Comparison of ENCODE assay signal across 27 cellular contexts in the genomic region with DNA sequence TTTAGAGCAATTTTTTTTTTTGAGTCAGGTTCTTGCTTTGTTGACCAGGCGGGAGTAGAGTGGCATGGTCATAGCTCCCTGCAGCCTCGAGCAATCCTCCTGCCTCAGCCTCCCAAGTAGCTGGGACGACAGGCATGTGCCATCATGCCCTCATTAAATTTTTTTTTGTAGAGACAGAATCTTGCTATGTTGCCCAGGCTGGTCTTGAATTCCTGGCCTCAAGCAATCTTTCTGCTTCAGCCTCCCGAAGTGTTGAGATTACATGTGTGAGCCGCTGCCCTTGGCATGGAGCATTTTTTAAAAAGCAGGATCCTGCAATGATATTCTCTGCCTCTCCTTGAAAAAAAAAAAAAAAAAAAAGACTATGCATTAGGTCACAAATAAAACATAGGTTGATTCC. TPM values are rescaled to one million over a fixed set of nuclear protein-coding genes. Genes with fewer than 3 reads are reported as not detected.
"Had no signal": no experiment of that assay in that cellular context is flagged by ENCODE, and none has a peak within 500 bp of the region (broad histone marks: within the 10 kb centered on the region; RNA-seq: fewer than 3 reads in every experiment).

No MANE protein-coding gene starts in this region.

- H3K9me3 ChIP-seq: colonic mucosa had no signal

- DNase-seq: colonic mucosa; cortex of kidney; dermis blood vessel endothelial cell; dorsolateral prefrontal cortex; effector CD4-positive, alpha-beta T cell; effector CD8-positive, alpha-beta T cell; effector memory CD4-positive, alpha-beta T cell; effector memory CD8-positive, alpha-beta T cell; endodermal cell; erythroblast; esophagus squamous epithelium; foreskin fibroblast; foreskin keratinocyte; foreskin melanocyte; gastrocnemius medialis; glutamatergic neuron; head of caudate nucleus; heart left ventricle; heart right ventricle had no signal

- H3K4me1 ChIP-seq: colonic mucosa, esophagus muscularis mucosa, foreskin keratinocyte, gastrocnemius medialis, gastroesophageal sphincter, heart right ventricle had no signal

- ATAC-seq: effector memory CD8-positive, alpha-beta T cell; esophagus mucosa; foreskin keratinocyte; gastrocnemius medialis; gastroesophageal sphincter; heart left ventricle; heart right ventricle had no signal

- H3K27ac ChIP-seq: colonic mucosa, coronary artery, dorsolateral prefrontal cortex, epithelial cell of prostate, esophagus muscularis mucosa, esophagus squamous epithelium, foreskin keratinocyte, gastrocnemius medialis, gastroesophageal sphincter, heart left ventricle, heart right ventricle had no signal

- H3K4me3 ChIP-seq: colonic mucosa, coronary artery, dorsolateral prefrontal cortex, esophagus muscularis mucosa, esophagus squamous epithelium, gastroesophageal sphincter, heart left ventricle, heart right ventricle had no signal

- H3K36me3 ChIP-seq: colonic mucosa, esophagus muscularis mucosa, esophagus squamous epithelium, gastrocnemius medialis, gastroesophageal sphincter, heart left ventricle, heart right ventricle had no signal

RNA-seq across cellular contexts. Expression of a gene that starts 5.9 kb away (rescaled TPM):
- polyA plus RNA-seq: endothelial cell of umbilical vein, esophagus, fibroblast of lung, foreskin keratinocyte, heart left ventricle, heart right ventricle had no signal

RNA-seq across cellular contexts. Expression of a gene that starts 14.1 kb away (rescaled TPM):
- polyA plus RNA-seq: endothelial cell of umbilical vein, esophagus, fibroblast of lung, foreskin keratinocyte, heart left ventricle, heart right ventricle had no signal

RNA-seq across cellular contexts. Expression of a gene that starts 47.5 kb away (rescaled TPM):
- polyA plus RNA-seq: fibroblast of lung had no signal
